Comparison of ENCODE assay signal across 18 cellular contexts in the genomic region with DNA sequence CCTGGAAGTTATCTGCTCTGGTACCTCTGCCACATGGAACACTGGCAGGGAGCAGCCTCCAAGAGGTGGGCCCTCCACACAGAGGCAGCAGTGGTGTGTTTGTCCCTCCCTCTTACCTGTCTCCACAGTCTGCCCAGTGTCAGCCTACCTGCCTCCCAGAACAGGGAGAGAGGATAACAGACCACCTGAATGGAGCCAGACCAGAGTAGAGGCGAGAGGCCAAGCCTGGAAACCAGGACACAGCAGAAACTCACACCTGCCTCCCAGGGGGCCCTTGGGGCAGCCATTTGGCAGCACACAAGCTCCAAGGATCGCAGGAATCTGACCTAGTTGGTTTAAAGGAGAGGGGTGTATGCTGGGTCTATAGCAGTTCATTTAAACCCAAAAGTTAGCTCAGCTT.
"Had no signal": no experiment of that assay in that cellular context is flagged by ENCODE, and none has a peak within 500 bp of the region (broad histone marks: within the 10 kb centered on the region; RNA-seq: fewer than 3 reads in every experiment).

No MANE protein-coding gene starts in this region.

- H3K4me3 Mint-ChIP-seq: nephron progenitor cell, type B pancreatic cell had no signal

- H3K36me3 ChIP-seq: colonic mucosa, heart left ventricle, ovary had no signal

- H3K4me3 ChIP-seq: colonic mucosa, heart left ventricle, ovary had no signal

- ATAC-seq: heart left ventricle, left lobe of liver, right cardiac atrium had no signal

- H3K9me3 Mint-ChIP-seq: nephron progenitor cell, type B pancreatic cell had no signal

- H3K9me3 ChIP-seq: colonic mucosa, heart left ventricle, ovary had no signal

- H3K36me3 Mint-ChIP-seq: type B pancreatic cell had no signal

- FAIRE-seq: islet of Langerhans, small intestine, urothelium cell line had no signal

- H3K27ac ChIP-seq: colonic mucosa, heart left ventricle, ovary had no signal

- H3K27me3 ChIP-seq: colonic mucosa, heart left ventricle, ovary had no signal

- DNase-seq: cerebellar nuclear complex; colonic mucosa; dermis blood vessel endothelial cell; foreskin melanocyte; heart left ventricle; hippocampal formation; midbrain; nephron progenitor cell; nucleus accumbens; ovary; right cardiac atrium; small intestine; stimulated activated CD4-positive, alpha-beta T cell treated with anti-CD3 and anti-CD28 coated beads, Interleukin-12 subunit alpha, Interleukin-12 subunit beta, amount 100 ng/mL, for 4 hours; stimulated activated naive CD4-positive, alpha-beta T cell treated with Interleukin-2 at 50 U/mL for 16 hours had no signal

- H3K27ac Mint-ChIP-seq: nephron progenitor cell, type B pancreatic cell had no signal
